ENCODE assay signal across 9 cellular contexts in genomic region chr1:178066904-178067531, GRCh38. TPM values are rescaled to one million over a fixed set of nuclear protein-coding genes. Genes with fewer than 3 reads are reported as not detected.
DNase-seq lines count a peak whose midpoint lies in the region; ATAC-seq and TF ChIP-seq lines count a peak whose summit lies in the region.
"Had no signal": no experiment of that assay in that cellular context is flagged by ENCODE, and none has a peak within 500 bp of the region (broad histone marks: within the 10 kb centered on the region; RNA-seq: fewer than 3 reads in every experiment).

No MANE protein-coding gene starts in this region.

- H3K36me3 Mint-ChIP-seq in stimulated activated effector memory CD8-positive, alpha-beta T cell treated with anti-CD3 and anti-CD28 coated beads, Interleukin-12 subunit alpha, Interleukin-12 subunit beta, amount 100 ng/mL, for 72 hours: no peaks in the 10 kb centered on the region

- TF ChIP-seq CTCF in lower lobe of right lung (IDR thresholded peaks at IDR 0.05) (no peak), thyroid gland (IDR thresholded peaks at IDR 0.05) (no peak), mucosa of descending colon (IDR thresholded peaks at IDR 0.05) (no peak)

- WGBS in thyroid gland, 2 donors: 71 to 72% methylated on average over 5 of the region's 5 CpGs

- H3K27me3 ChIP-seq in lower lobe of right lung (ENCODE audit: low read depth) (no peaks in the 10 kb centered on the region), thyroid gland (no peaks in the 10 kb centered on the region)
- H3K27me3 ChIP-seq: SJCRH30 had no signal

- no peaks in the 10 kb centered on the region for H3K9me3 ChIP-seq in lower lobe of right lung
- H3K9me3 ChIP-seq in thyroid gland: no peaks in the 10 kb centered on the region
- H3K9me3 ChIP-seq in mucosa of descending colon: no peaks in the 10 kb centered on the region
- H3K9me3 ChIP-seq: SJCRH30 had no signal

- H3K4me1 Mint-ChIP-seq in stimulated activated effector memory CD8-positive, alpha-beta T cell treated with anti-CD3 and anti-CD28 coated beads, Interleukin-12 subunit alpha, Interleukin-12 subunit beta, amount 100 ng/mL, for 72 hours: no peaks in the 10 kb centered on the region

- H3K9me3 Mint-ChIP-seq in stimulated activated effector memory CD8-positive, alpha-beta T cell treated with anti-CD3 and anti-CD28 coated beads, Interleukin-12 subunit alpha, Interleukin-12 subunit beta, amount 100 ng/mL, for 72 hours: peaks cover 15% of the 10 kb centered on the region

- no peak for DNase-seq in lower lobe of right lung
- no peak for DNase-seq in thyroid gland
- no peak for DNase-seq in mucosa of descending colon
- no peak for DNase-seq in stimulated activated effector memory CD8-positive, alpha-beta T cell treated with anti-CD3 and anti-CD28 coated beads, Interleukin-12 subunit alpha, Interleukin-12 subunit beta, amount 100 ng/mL, for 72 hours (ENCODE audit: low spot score in 2 of 2)
- DNase-seq in NCI-H510A (lab: John Stamatoyannopoulos, UW): no peak
- DNase-seq: SJCRH30 had no signal

- H3K36me3 ChIP-seq in lower lobe of right lung: no peaks in the 10 kb centered on the region
- H3K36me3 ChIP-seq in thyroid gland: no peaks in the 10 kb centered on the region
- H3K36me3 ChIP-seq in mucosa of descending colon (ENCODE audit: low read depth): no peaks in the 10 kb centered on the region
- H3K36me3 ChIP-seq: SJCRH30 had no signal

- H3K4me3 Mint-ChIP-seq in stimulated activated effector memory CD8-positive, alpha-beta T cell treated with anti-CD3 and anti-CD28 coated beads, Interleukin-12 subunit alpha, Interleukin-12 subunit beta, amount 100 ng/mL, for 72 hours: no peak overlapping the region

- intact Hi-C loops in lower lobe of right lung (cut with DNase I) (no loop called here), thyroid gland (cut with DNase I) (no loop called here), mucosa of descending colon (cut with DNase I, micrococcal nuclease) (no loop called here)

- H3K27ac Mint-ChIP-seq in stimulated activated effector memory CD8-positive, alpha-beta T cell treated with anti-CD3 and anti-CD28 coated beads, Interleukin-12 subunit alpha, Interleukin-12 subunit beta, amount 100 ng/mL, for 72 hours: no peak overlapping the region

- peak overlapping the region; percentile 34 for H3K27ac ChIP-seq in lower lobe of right lung
- H3K27ac ChIP-seq in thyroid gland: no peak overlapping the region
- H3K27ac ChIP-seq: SJCRH30 had no signal

- no peak for TF ChIP-seq POLR2A in thyroid gland (IDR thresholded peaks at IDR 0.05)

- H3K4me3 ChIP-seq in lower lobe of right lung (no peak overlapping the region), thyroid gland (replicated peaks in 1 of 3) (no peak overlapping the region), mucosa of descending colon (no peak overlapping the region)
- H3K4me3 ChIP-seq: SJCRH30 had no signal

- ATAC-seq in GM18909 (IDR thresholded peaks at IDR 0.05; ENCODE audit: poor library complexity, unreplicated experiment): peak; percentile 98
- ATAC-seq in HG02610 (IDR thresholded peaks at IDR 0.05; ENCODE audit: unreplicated experiment): peak; percentile 98
- peak; percentile 95 for ATAC-seq in HG03558 (IDR thresholded peaks at IDR 0.05; ENCODE audit: extremely low read depth, unreplicated experiment)
- ATAC-seq in lower lobe of right lung: peak; percentile 81 to 83
- ATAC-seq in mucosa of descending colon: no peak
- no peak for ATAC-seq in stimulated activated effector memory CD8-positive, alpha-beta T cell treated with anti-CD3 and anti-CD28 coated beads, Interleukin-12 subunit alpha, Interleukin-12 subunit beta, amount 100 ng/mL, for 72 hours

- H3K4me1 ChIP-seq in lower lobe of right lung (no peaks in the 10 kb centered on the region), thyroid gland (no peaks in the 10 kb centered on the region), mucosa of descending colon (ENCODE audit: low read depth) (no peaks in the 10 kb centered on the region)
- H3K4me1 ChIP-seq: SJCRH30 had no signal

RNA-seq across cellular contexts. Expression of gene RASAL2, which starts 26.9 kb away (rescaled TPM):
- total RNA-seq in lower lobe of right lung (48.3 TPM), thyroid gland (10 to 100 TPM; 17.9 to 27.3 (median 23.5) TPM), mucosa of descending colon (10 to 100 TPM; 13.0 to 17.5 (median 14.2) TPM)

Comparison
In these comparisons a context has a peak if more than half of its experiments do, and no peak if none do; other contexts are left out.
1. ATAC-seq: peak in GM18909 (single experiment), HG02610 (single experiment), HG03558 (single experiment) and lower lobe of right lung (2 of 2); none in mucosa of descending colon (single experiment) and stimulated activated effector memory CD8-positive, alpha-beta T cell treated with anti-CD3 and anti-CD28 coated beads, Interleukin-12 subunit alpha, Interleukin-12 subunit beta, amount 100 ng/mL, for 72 hours (single experiment).